33 cellular contexts compared by ENCODE assay signal in genomic region chr10:112484399-112484798, GRCh38.
"Had no signal": no experiment of that assay in that cellular context is flagged by ENCODE, and none has a peak within 500 bp of the region (broad histone marks: within the 10 kb centered on the region; RNA-seq: fewer than 3 reads in every experiment).

No MANE protein-coding gene starts in this region.

- H3K36me3 ChIP-seq: adrenal gland, ascending aorta, brain microvascular endothelial cell, breast epithelium, cardiac muscle cell had no signal

- H3K27ac ChIP-seq: adrenal gland, ascending aorta, body of pancreas, brain microvascular endothelial cell, breast epithelium, cardiac muscle cell had no signal

- FAIRE-seq: astrocyte, bronchial epithelial cell, colon had no signal

- H3K4me1 ChIP-seq: adrenal gland, ascending aorta, body of pancreas, breast epithelium had no signal

- DNase-seq: activated effector memory CD4-positive, alpha-beta T cell treated with anti-CD3 and anti-CD28 coated beads, Interleukin-2, amount 50 U/mL, for 16 hours; activated effector memory CD4-positive, alpha-beta T cell treated with Interleukin-2 at 50 U/mL for 16 hours; activated gamma-delta T cell; activated gamma-delta T cell treated with Interleukin-2 at 50 U/mL for 16 hours; activated naive CD4-positive, alpha-beta T cell; activated naive CD4-positive, alpha-beta T cell treated with anti-CD3 and anti-CD28 coated beads for 36 hours; activated naive CD4-positive, alpha-beta T cell treated with anti-CD3 and anti-CD28 coated beads, Interleukin-2, amount 10 ng/mL, durations not matched to agents 7 days and 5 days; activated naive CD4-positive, alpha-beta T cell treated with anti-CD3 and anti-CD28 coated beads, Interleukin-2, amount 50 U/mL, for 16 hours; activated naive CD4-positive, alpha-beta T cell treated with Interleukin-2 at 50 U/mL for 16 hours; activated naive CD8-positive, alpha-beta T cell treated with anti-CD3 and anti-CD28 coated beads for 36 hours; activated naive CD8-positive, alpha-beta T cell treated with anti-CD3 and anti-CD28 coated beads, Interleukin-2, amount 10 ng/mL, durations not matched to agents 7 days and 5 days; activated naive CD8-positive, alpha-beta T cell treated with anti-CD3 and anti-CD28 coated beads, Interleukin-2, amount 50 U/mL, for 24 hours; activated T-cell treated with anti-CD3 and anti-CD28 coated beads, Interleukin-2, amount 50 U/mL, for 4 hours; activated T-cell treated with anti-CD3 and anti-CD28 coated beads, Interleukin-2, amount 50 U/mL, for 48 hours; activated T-cell treated with anti-CD3 and anti-CD28 coated beads, Interleukin-2, amount 50 U/mL, for 72 hours; adrenal gland; amniotic stem cell; amygdala; anterior cingulate cortex; aorta; body of pancreas; brain microvascular endothelial cell; caudate nucleus; central memory CD4-positive, alpha-beta T cell; cerebellar nuclear complex had no signal

- H3K27me3 ChIP-seq: adrenal gland, ascending aorta, body of pancreas, brain microvascular endothelial cell, breast epithelium, cardiac muscle cell had no signal

- H3K4me3 ChIP-seq: adrenal gland, ascending aorta, body of pancreas, breast epithelium, cardiac muscle cell had no signal

- H3K9me3 ChIP-seq: adrenal gland, ascending aorta, body of pancreas, breast epithelium had no signal

- ATAC-seq: activated naive CD4-positive, alpha-beta T cell treated with anti-CD3 and anti-CD28 coated beads, Interleukin-2, amount 50 U/mL, for 72 hours; activated naive CD8-positive, alpha-beta T cell treated with anti-CD3 and anti-CD28 coated beads, Interleukin-2, amount 50 U/mL, for 24 hours; activated T-cell treated with anti-CD3 and anti-CD28 coated beads, Interleukin-2, amount 50 U/mL, for 4 hours; activated T-cell treated with anti-CD3 and anti-CD28 coated beads, Interleukin-2, amount 50 U/mL, for 72 hours; activated T-helper 17 cell treated with anti-CD3 and anti-CD28 coated beads, Interleukin-2, amount 50 U/mL, for 72 hours; body of pancreas had no signal
